In genomic region chr9:95103385-95104087, GRCh38 we compare ENCODE assay signal across 9 cellular contexts.
DNase-seq lines count a peak whose midpoint lies in the region; ATAC-seq, FAIRE-seq and TF ChIP-seq lines count a peak whose summit lies in the region.
"Had no signal": no experiment of that assay in that cellular context is flagged by ENCODE, and none has a peak within 500 bp of the region (broad histone marks: within the 10 kb centered on the region; RNA-seq: fewer than 3 reads in every experiment).

No MANE protein-coding gene starts in this region.

- no peak overlapping the region for H3K9ac ChIP-seq in kidney (ENCODE audit: low read length in 2 of 2)

- no peak for ATAC-seq in GM18519 (IDR thresholded peaks at IDR 0.05; ENCODE audit: low FRiP score, unreplicated experiment)
- ATAC-seq: activated T-cell treated with anti-CD3 and anti-CD28 coated beads, Interleukin-2, amount 50 U/mL, for 4 hours had no signal

- H3K27ac ChIP-seq in kidney (ENCODE audit: low read depth in 2 of 2, low read length in 2 of 2), result no peak overlapping the region
- peak overlapping the region; percentile 61 to 94 (median 78) for H3K27ac ChIP-seq in tibial nerve

- intact Hi-C loops in kidney (cut with DNase I), result no loop called here

- TF ChIP-seq EP300 in tibial nerve (IDR thresholded peaks at IDR 0.05), result no peak

- TF ChIP-seq CTCF in LNCaP clone FGC (IDR thresholded peaks at IDR 0.05; ENCODE audit: control insufficient read depth, extremely low read depth, insufficient read depth) (peak; percentile 24; the same call in 1 of the 2 replicates), kidney (IDR thresholded peaks at IDR 0.05; ENCODE audit: borderline replicate concordance, extremely low read depth, insufficient read depth) (no peak), tibial nerve (IDR thresholded peaks at IDR 0.05) (peak in 2 of 5 experiments; percentile 30 to 35)

- peaks cover 14 to 29% of the 10 kb centered on the region in 2 donors for H3K4me1 ChIP-seq in kidney (ENCODE audit: control insufficient read depth in 1 of 2, insufficient read depth in 1 of 2, low read depth in 1 of 2, low read length in 2 of 2)
- peaks cover 0 to 100% (median 49%) of the 10 kb centered on the region in 4 donors for H3K4me1 ChIP-seq in tibial nerve

- DNase-seq in LNCaP clone FGC (ENCODE audit: low read depth) (no peak), cerebellum (ENCODE audit: low spot score) (peak; percentile 52), kidney (peak; percentile 67), tibial nerve (ENCODE audit: low spot score in 2 of 2) (no peak), SHP77 (lab: John Stamatoyannopoulos, UW) (no peak), NCI-H2227 (lab: John Stamatoyannopoulos, UW; ENCODE audit: unreplicated experiment) (no peak)
- DNase-seq: activated T-cell treated with anti-CD3 and anti-CD28 coated beads, Interleukin-2, amount 50 U/mL, for 4 hours; NK-92 treated with Interleukin-12 subunit alpha and Interleukin-12 subunit beta, amount 100 ng/mL, for 24 hours had no signal

- H3K4me3 ChIP-seq in LNCaP clone FGC (ENCODE audit: low read depth, low read length) (no peak overlapping the region), kidney (ENCODE audit: low read length in 2 of 2) (no peak overlapping the region), tibial nerve (no peak overlapping the region)

- FAIRE-seq in kidney (lab: Jason Lieb, UNC), result no peak

- TF ChIP-seq POLR2A in tibial nerve (IDR thresholded peaks at IDR 0.05), result no peak

- H3K36me3 ChIP-seq in kidney (ENCODE audit: control insufficient read depth in 1 of 2, insufficient read depth in 2 of 2, low read length in 2 of 2), result peaks cover 6 to 25% of the 10 kb centered on the region in 2 donors
- peaks cover 0 to 33% (median 0%) of the 10 kb centered on the region in 3 donors for H3K36me3 ChIP-seq in tibial nerve

- WGBS in tibial nerve, 2 donors, result 41 to 62% methylated on average over 18 to 19 of the region's 19 CpGs

- no peaks in the 10 kb centered on the region for H3K27me3 ChIP-seq in tibial nerve

- H3K9me3 ChIP-seq in kidney (ENCODE audit: control insufficient read depth in 1 of 2, low read length in 2 of 2) (no peaks in the 10 kb centered on the region), tibial nerve (no peaks in the 10 kb centered on the region)

Comparison
In these comparisons a context has a peak if more than half of its experiments do, and no peak if none do; other contexts are left out.
1. DNase-seq: peak in cerebellum (single experiment) and kidney (single experiment); none in LNCaP clone FGC (single experiment), tibial nerve (0 of 2), SHP77 (0 of 2) and NCI-H2227 (single experiment).
2. H3K27ac ChIP-seq: peak in tibial nerve (4 of 4); none in kidney (0 of 2).